In the genomic region with DNA sequence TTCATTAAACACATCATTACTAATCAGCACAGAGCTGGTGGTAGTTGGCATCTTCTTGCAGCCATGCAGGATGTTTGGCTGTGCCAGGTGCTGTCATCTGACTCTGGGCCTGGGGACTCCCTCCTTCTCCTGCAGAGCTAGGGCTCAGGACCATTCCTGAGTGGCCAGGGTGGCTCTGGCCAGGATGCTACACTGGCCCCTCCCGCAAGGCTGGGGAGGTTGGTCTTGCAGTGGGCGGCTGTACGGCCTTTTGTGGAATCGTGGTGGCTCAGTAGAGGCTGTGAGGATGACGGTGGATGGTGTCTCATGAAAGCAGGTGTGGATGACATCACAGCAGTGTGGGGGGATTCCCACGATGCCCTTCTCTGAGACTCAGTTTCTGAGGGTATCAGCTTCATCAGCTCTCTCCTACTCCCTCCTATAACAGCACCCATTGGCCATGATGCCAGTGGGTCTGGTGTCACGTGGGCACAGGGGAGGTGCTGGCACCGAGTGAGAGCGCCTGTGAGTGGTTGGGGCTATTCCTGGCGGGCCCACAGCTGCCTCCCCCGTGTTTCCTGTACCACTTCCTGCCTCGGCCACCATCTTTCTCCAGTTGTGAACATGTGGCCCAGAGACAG, we compare ENCODE assay signal across 10 cellular contexts.
DNase-seq lines count a peak whose midpoint lies in the region; ATAC-seq, FAIRE-seq and TF ChIP-seq lines count a peak whose summit lies in the region.
"Had no signal": no experiment of that assay in that cellular context is flagged by ENCODE, and none has a peak within 500 bp of the region (broad histone marks: within the 10 kb centered on the region; RNA-seq: fewer than 3 reads in every experiment).

No MANE protein-coding gene starts in this region.

- BruUV-seq in GM12878 (replicated peaks; lab: Mats Ljungman, UMichigan), result no TSS peak

- POLR2A ChIA-PET in GM12878 (lab: Charles Lee), result no interaction called here

- no peak for TF ChIP-seq EP300 in GM12878 (IDR thresholded peaks at IDR 0.05; ENCODE audit: borderline replicate concordance in 1 of 2, control insufficient read depth in 1 of 2, low read depth in 2 of 2, low read length in 2 of 2)

- H4K20me1 ChIP-seq in GM12878 (ENCODE audit: control insufficient read depth, insufficient read depth), result no peaks in the 10 kb centered on the region

- no peaks in the 10 kb centered on the region for H3K4me1 ChIP-seq in GM12878 (ENCODE audit: control insufficient read depth, insufficient read depth, low read length)

- no peaks in the 10 kb centered on the region; the same call in 2 of the 3 replicates for H3K9me3 ChIP-seq in GM12878 (replicated peaks; ENCODE audit: control insufficient read depth, insufficient read depth, low read length)

- no peak overlapping the region for H3K27ac ChIP-seq in GM12878 (ENCODE audit: control insufficient read depth, insufficient read depth)

- H3K4me3 ChIP-seq in GM06990 (replicated peaks; ENCODE audit: low read depth, low read length) (no peak overlapping the region), GM12878 (no peak overlapping the region)

- TF ChIP-seq CTCF in GM06990 (IDR thresholded peaks at IDR 0.05; ENCODE audit: insufficient read depth, low read length, poor library complexity, severe bottlenecking) (no peak), GM12878 (IDR thresholded peaks at IDR 0.05 in 2 of 3, conservative IDR thresholded peaks at IDR 0.05 in 1 of 3; ENCODE audit: control insufficient read depth in 2 of 3, extremely low read depth in 1 of 3, insufficient read depth in 1 of 3, low read depth in 3 of 3, low read length in 3 of 3) (no peak)

- no peak for TF ChIP-seq RAD21 in GM12878 (IDR thresholded peaks at IDR 0.05; ENCODE audit: insufficient read depth, low read depth, low read length)

- intact Hi-C loops in GM12878 (cut with micrococcal nuclease; ENCODE audit: unreplicated experiment), result no loop called here

- H3K79me2 ChIP-seq in GM12878 (ENCODE audit: control insufficient read depth, insufficient read depth, low read length), result no peaks in the 10 kb centered on the region

- no peak for TF ChIP-seq POLR2A in GM12878 (IDR thresholded peaks at IDR 0.05; ENCODE audit: low read depth, low read length)

- in situ Hi-C loops in GM12878 (cut with MboI), result no loop called here

- no peak overlapping the region; the same call in 1 of the 2 replicates for H2AFZ ChIP-seq in GM12878 (ENCODE audit: control insufficient read depth, low read depth, low read length)

- H3K36me3 ChIP-seq in GM06990 (ENCODE audit: control insufficient read depth, insufficient read depth, low read length) (no peaks in the 10 kb centered on the region), GM12878 (ENCODE audit: control insufficient read depth in 2 of 2, insufficient read depth in 2 of 2, low read length in 1 of 2) (no peaks in the 10 kb centered on the region)

- CTCF ChIA-PET in GM12878 (lab: Yijun Ruan, JAX), result no interaction called here

- RAD21 ChIA-PET in GM12878 (lab: Charles Lee; ENCODE audit: unreplicated experiment), result no interaction called here

- H3K27me3 ChIP-seq in GM06990 (replicated peaks; ENCODE audit: control insufficient read depth, insufficient read depth, low read length) (no peaks in the 10 kb centered on the region; the same call in 1 of the 2 replicates), GM12878 (replicated peaks in 1 of 2; ENCODE audit: control insufficient read depth in 2 of 2, insufficient read depth in 2 of 2, low read length in 1 of 2) (peaks cover 0 to 4% of the 10 kb centered on the region in 2 experiments; a peak in 1 of 4 replicates)

- no peak overlapping the region for H3K4me2 ChIP-seq in GM12878 (ENCODE audit: control insufficient read depth, insufficient read depth)

- FAIRE-seq in GM12878 (lab: Jason Lieb, UNC), result no peak

- whole genome bisulfite sequencing in GM12878 (ENCODE audit: insufficient coverage, insufficient replicate concordance, low lambda C conversion rate, missing lambda C conversion rate), result 20% methylated on average over 12 of the region's 12 CpGs

- SMC1A ChIA-PET in GM12878 (lab: Charles Lee; ENCODE audit: uncharacterized antibody, unreplicated experiment), result no interaction called here

- no peak overlapping the region for H3K9ac ChIP-seq in GM12878 (ENCODE audit: control insufficient read depth, insufficient read depth, low read length)

- DNase-seq in GM06990 (ENCODE audit: extremely low read depth, insufficient read length), result peak; percentile 11
- DNase-seq in activated CD4-positive, alpha-beta T cell treated with anti-CD3 and anti-CD28 coated beads, Interleukin-2, amount 50 U/mL, for 24 hours (ENCODE audit: low read depth in 1 of 2, low spot score in 1 of 2), result peak; percentile 18 to 46
- DNase-seq in GM12878 (ENCODE audit: low read depth, low spot score), result no peak
- peak; percentile 57 for DNase-seq in stimulated activated CD4-positive, alpha-beta T cell treated with anti-CD3 and anti-CD28 coated beads, Interleukin-4, amount 100 ng/mL, for 24 hours
- DNase-seq in EL, result no peak
- no peak for DNase-seq in NCI-H82 treated with DMSO at 0.1 percent for 48 hours (lab: John Stamatoyannopoulos, UW; ENCODE audit: unreplicated experiment)
- no peak for DNase-seq in NCI-H1048 (lab: John Stamatoyannopoulos, UW)
- DNase-seq: cortex of kidney, NCI-H1105 treated with DMSO at 0.1 percent for 48 hours had no signal

- ATAC-seq in GM12878 (no peak; the same call in 2 of the 3 replicates), HG03159 (IDR thresholded peaks at IDR 0.05; ENCODE audit: unreplicated experiment) (no peak)

TF ChIP-seq in GM12878, 131 proteins besides CTCF, POLR2A, EP300 and RAD21:
- no peak for TF ChIP-seq SUPT20H (IDR thresholded peaks at IDR 0.05; ENCODE audit: borderline replicate concordance, control insufficient read depth, low read depth, low read length)
- TF ChIP-seq, protein P1, sequence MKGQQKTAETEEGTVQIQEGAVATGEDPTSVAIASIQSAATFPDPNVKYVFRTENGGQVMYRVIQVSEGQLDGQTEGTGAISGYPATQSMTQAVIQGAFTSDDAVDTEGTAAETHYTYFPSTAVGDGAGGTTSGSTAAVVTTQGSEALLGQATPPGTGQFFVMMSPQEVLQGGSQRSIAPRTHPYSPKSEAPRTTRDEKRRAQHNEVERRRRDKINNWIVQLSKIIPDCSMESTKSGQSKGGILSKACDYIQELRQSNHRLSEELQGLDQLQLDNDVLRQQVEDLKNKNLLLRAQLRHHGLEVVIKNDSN (IDR thresholded peaks at IDR 0.05; ENCODE audit: borderline replicate concordance, extremely low read length, insufficient read depth, low read depth, low read length), result peak; percentile 63
- TF ChIP-seq CBFB (IDR thresholded peaks at IDR 0.05; ENCODE audit: low read depth), result no peak

Comparison
In these comparisons a context has a peak if more than half of its experiments do, and no peak if none do; other contexts are left out.
1. DNase-seq: peak in GM06990 (single experiment), activated CD4-positive, alpha-beta T cell treated with anti-CD3 and anti-CD28 coated beads, Interleukin-2, amount 50 U/mL, for 24 hours (2 of 2) and stimulated activated CD4-positive, alpha-beta T cell treated with anti-CD3 and anti-CD28 coated beads, Interleukin-4, amount 100 ng/mL, for 24 hours (single experiment); none in GM12878 (single experiment), EL (single experiment), NCI-H82 treated with DMSO at 0.1 percent for 48 hours (single experiment) and NCI-H1048 (single experiment).